Comparison of ENCODE assay signal across 12 cellular contexts in the genomic region with DNA sequence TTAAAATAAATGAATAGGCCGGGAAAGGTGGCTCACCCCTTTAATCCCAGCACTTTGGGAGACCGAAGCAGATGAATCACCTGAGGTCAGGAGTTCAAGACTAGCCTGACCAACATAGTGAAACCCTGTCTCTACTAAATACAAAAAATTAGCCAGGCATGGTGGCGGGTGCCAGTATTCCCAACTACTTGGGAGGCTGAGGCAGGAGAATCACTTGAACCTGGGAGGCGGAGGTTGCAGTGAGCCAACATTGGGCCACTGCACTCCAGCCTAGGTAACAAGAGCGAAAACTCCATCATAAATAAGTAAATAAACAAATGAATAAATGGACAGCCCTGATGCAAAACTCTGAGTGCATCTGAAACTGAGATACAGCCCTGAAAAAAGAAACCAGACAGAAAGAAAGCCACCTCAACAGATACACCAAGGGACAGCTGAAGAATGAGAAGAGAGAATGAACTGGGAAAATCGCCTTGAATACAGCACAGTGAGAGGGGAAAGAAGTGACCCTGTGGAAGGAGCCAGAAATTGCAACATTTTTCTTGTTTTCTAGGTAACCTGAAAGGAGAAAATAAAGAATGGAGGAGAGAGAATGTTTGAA.
DNase-seq lines count a peak whose midpoint lies in the region; ATAC-seq, FAIRE-seq and TF ChIP-seq lines count a peak whose summit lies in the region.
"Had no signal": no experiment of that assay in that cellular context is flagged by ENCODE, and none has a peak within 500 bp of the region (broad histone marks: within the 10 kb centered on the region; RNA-seq: fewer than 3 reads in every experiment).

No MANE protein-coding gene starts in this region.

- H2AFZ ChIP-seq in OCI-LY3 (ENCODE audit: low read depth, low read length) = no peak overlapping the region

- H3K27me3 ChIP-seq in OCI-LY3 (ENCODE audit: low read depth, low read length) (no peaks in the 10 kb centered on the region), A673 (replicated peaks; ENCODE audit: insufficient read depth, low read depth, low read length, poor library complexity) (peaks cover 5% of the 10 kb centered on the region), H7 (ENCODE audit: control insufficient read depth, insufficient read depth, low read length) (no peaks in the 10 kb centered on the region)

- peak; percentile 60 for FAIRE-seq in GM12892 (lab: Jason Lieb, UNC)

- H3K4me1 ChIP-seq in OCI-LY3 (ENCODE audit: low read length) (peaks cover 57% of the 10 kb centered on the region), A673 (ENCODE audit: insufficient read depth, low read length, poor library complexity, severe bottlenecking) (no peaks in the 10 kb centered on the region)
- H3K4me1 ChIP-seq: Caco-2 had no signal

- TF ChIP-seq POLR2A in GM12892 (IDR thresholded peaks at IDR 0.05; ENCODE audit: low read depth, low read length) = no peak

- no TSS peak for BruUV-seq in A673 (replicated peaks; lab: Mats Ljungman, UMichigan)

- H3K9me3 ChIP-seq in OCI-LY3 (ENCODE audit: insufficient read depth, low read length) (no peaks in the 10 kb centered on the region), A673 (ENCODE audit: low read depth, low read length, poor library complexity, severe bottlenecking) (no peaks in the 10 kb centered on the region)
- H3K9me3 ChIP-seq: Caco-2 had no signal

- H3K4me3 ChIP-seq in OCI-LY3 (ENCODE audit: low read length) (peak overlapping the region; percentile 65), A673 (ENCODE audit: low read depth, low read length, poor library complexity, severe bottlenecking) (no peak overlapping the region), H7 (ENCODE audit: insufficient read depth, low read depth, low read length) (no peak overlapping the region)

- intact Hi-C loops in A673 (cut with micrococcal nuclease; ENCODE audit: unreplicated experiment) = no loop called here
- intact Hi-C loops in Right ventricle myocardium superior (cut with DNase I) = no loop called here

- H3K36me3 ChIP-seq in OCI-LY3 (replicated peaks; ENCODE audit: low read depth, low read length) (peaks cover 2% of the 10 kb centered on the region), A673 (ENCODE audit: insufficient read depth, low read length, poor library complexity, severe bottlenecking) (no peaks in the 10 kb centered on the region), H7 (replicated peaks; ENCODE audit: control insufficient read depth, insufficient read depth, low read length) (no peaks in the 10 kb centered on the region)

- POLR2A ChIA-PET in A673 (lab: Charles Lee; ENCODE audit: low non-redundant PET) = no interaction called here

- ATAC-seq in GM19328 (IDR thresholded peaks at IDR 0.05; ENCODE audit: unreplicated experiment) (peak; percentile 60), HG02884 (IDR thresholded peaks at IDR 0.05; ENCODE audit: unreplicated experiment) (peak; percentile 55), Right ventricle myocardium superior (ENCODE audit: poor library complexity) (no peak)

- H4K20me1 ChIP-seq in OCI-LY3 (ENCODE audit: insufficient read depth, low read length) = no peaks in the 10 kb centered on the region

- no peaks in the 10 kb centered on the region for H3K79me2 ChIP-seq in OCI-LY3 (ENCODE audit: low read length)

- DNase-seq in GM12892 (ENCODE audit: insufficient read length) (no peak), A673 (ENCODE audit: low spot score) (no peak), DMS53 (lab: John Stamatoyannopoulos, UW) (no peak), H7 (no peak), Right ventricle myocardium superior (no peak)
- DNase-seq: Caco-2; effector CD4-positive, alpha-beta T cell; H9; NCI-H1092 had no signal

- CTCF ChIA-PET in A673 (lab: Charles Lee) = no interaction called here

- H3K27ac ChIP-seq in OCI-LY3 (ENCODE audit: low read length) (peak overlapping the region; percentile 85), A673 (ENCODE audit: low read depth, low read length, poor library complexity, severe bottlenecking) (no peak overlapping the region)

- H3K9ac ChIP-seq in OCI-LY3 (ENCODE audit: low read length) = peak overlapping the region; percentile 46; the same call in 1 of the 2 replicates

- H3K4me2 ChIP-seq in OCI-LY3 (ENCODE audit: low read length) = peak overlapping the region; percentile 78

- TF ChIP-seq CTCF in OCI-LY3 (IDR thresholded peaks at IDR 0.05; ENCODE audit: low read depth, low read length) = no peak
- TF ChIP-seq CTCF in A673 (conservative IDR thresholded peaks at IDR 0.05; ENCODE audit: low read depth, low read length) = no peak
